In the genomic region with DNA sequence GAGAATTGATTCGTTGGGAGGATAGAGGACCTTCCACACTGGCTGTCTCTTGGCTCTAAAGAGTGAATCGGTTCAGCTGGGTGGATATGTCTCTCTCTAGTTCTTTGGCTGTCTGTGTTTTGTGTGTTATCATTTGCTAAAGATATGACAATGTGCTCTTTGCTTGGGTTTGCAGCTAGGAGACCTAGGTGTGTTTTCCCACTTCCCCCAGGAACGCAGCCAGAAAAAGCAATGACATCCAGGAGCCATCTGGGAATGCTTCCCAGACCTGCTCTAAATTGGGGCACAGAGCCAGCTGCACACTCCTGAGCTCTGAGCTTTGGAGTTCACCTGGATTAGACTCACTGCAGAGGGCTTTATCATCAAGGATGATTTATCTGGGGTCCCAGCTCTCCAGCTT, we compare ENCODE assay signal across 23 cellular contexts. TPM values are rescaled to one million over a fixed set of nuclear protein-coding genes. Genes with fewer than 3 reads are reported as not detected.
DNase-seq lines count a peak whose midpoint lies in the region; ATAC-seq, FAIRE-seq and TF ChIP-seq lines count a peak whose summit lies in the region.
"Had no signal": no experiment of that assay in that cellular context is flagged by ENCODE, and none has a peak within 500 bp of the region (broad histone marks: within the 10 kb centered on the region; RNA-seq: fewer than 3 reads in every experiment).

No MANE protein-coding gene starts in this region.

- POLR2A ChIA-PET in H1 (lab: Charles Lee; ENCODE audit: partially characterized antibody) = no interaction called here

- no peaks in the 10 kb centered on the region for H4K20me1 ChIP-seq in H1 (replicated peaks in 1 of 2; ENCODE audit: control insufficient read depth in 1 of 2, insufficient read depth in 2 of 2, low read length in 2 of 2)

- no peak overlapping the region for H3K9ac ChIP-seq in H1 (replicated peaks in 1 of 4; ENCODE audit: extremely low read depth in 1 of 4, low read depth in 3 of 4, low read length in 3 of 4)
- H3K9ac ChIP-seq: GM23248 had no signal

- no peak overlapping the region for H4K8ac ChIP-seq in H1 (ENCODE audit: extremely low read depth, insufficient read depth, low read length)

- H3K9me3 Mint-ChIP-seq in mesothelial cell of epicardium = no peaks in the 10 kb centered on the region
- H3K9me3 Mint-ChIP-seq: stimulated activated memory B cell treated with anti-CD40 and anti-IgM and Interleukin-4, amounts not matched to agents 10 μg/mL and 1 μg/mL and 100 μg/mL, for 72 hours had no signal

- no peak for TF ChIP-seq POLR2A in H1 (IDR thresholded peaks at IDR 0.05; ENCODE audit: control extremely low read depth in 1 of 2, low read depth in 2 of 2, low read length in 2 of 2)

- peak; percentile 67 for DNase-seq in M059J (ENCODE audit: low read depth)
- DNase-seq in NCI-H2171 treated with DMSO at 0.1 percent for 48 hours (lab: John Stamatoyannopoulos, UW) = peak; percentile 69
- DNase-seq in H1 (ENCODE audit: low read depth in 1 of 2, low spot score in 2 of 2) = no peak
- no peak for DNase-seq in mesothelial cell of epicardium (ENCODE audit: low spot score in 2 of 2, unreplicated experiment in 2 of 2)
- DNase-seq in foreskin fibroblast = no peak
- no peak for DNase-seq in NCI-H524 (lab: John Stamatoyannopoulos, UW)
- DNase-seq: activated CD4-positive, alpha-beta T cell treated with anti-CD3 and anti-CD28 coated beads, Interleukin-2, amount 50 U/mL, for 1 hour; activated CD8-positive, alpha-beta memory T cell treated with anti-CD3 and anti-CD28 coated beads, Interleukin-2, amount 50 U/mL, for 4 hours; activated effector memory CD4-positive, alpha-beta T cell treated with anti-CD3 and anti-CD28 coated beads, Interleukin-2, amount 50 U/mL, for 16 hours; Caco-2; effector CD4-positive, alpha-beta T cell; GM23248; Kasumi-1; NCI-H510A; nucleus accumbens had no signal

- FAIRE-seq in H1 (lab: Jason Lieb, UNC) = no peak
- FAIRE-seq: HTR-8/SVneo had no signal

- H3K27me3 ChIP-seq in H1 (replicated peaks in 1 of 4; ENCODE audit: control insufficient read depth in 3 of 4, extremely low read depth in 1 of 4, insufficient read depth in 3 of 4, low read length in 3 of 4) = no peaks in the 10 kb centered on the region
- H3K27me3 ChIP-seq: cardiac muscle cell, esophagus muscularis mucosa, tibial nerve had no signal

- H3K27ac ChIP-seq in H1 (ENCODE audit: low read depth, low read length) = no peak overlapping the region
- H3K27ac ChIP-seq: cardiac muscle cell, esophagus muscularis mucosa, GM23248, tibial nerve had no signal

- H3K27ac Mint-ChIP-seq in mesothelial cell of epicardium = peak overlapping the region; percentile 68
- H3K27ac Mint-ChIP-seq: stimulated activated memory B cell treated with anti-CD40 and anti-IgM and Interleukin-4, amounts not matched to agents 10 μg/mL and 1 μg/mL and 100 μg/mL, for 72 hours had no signal

- H3K18ac ChIP-seq in H1 (ENCODE audit: extremely low read depth, low read length) = no peak overlapping the region

- H3K27me3 Mint-ChIP-seq in mesothelial cell of epicardium (ENCODE audit: low read depth) = peaks cover 5% of the 10 kb centered on the region

- H3K36me3 ChIP-seq in H1 (ENCODE audit: control insufficient read depth in 2 of 4, insufficient read depth in 4 of 4, low read length in 3 of 4) = no peaks in the 10 kb centered on the region
- H3K36me3 ChIP-seq: cardiac muscle cell, esophagus muscularis mucosa, tibial nerve had no signal

- no peak overlapping the region for H4K91ac ChIP-seq in H1 (replicated peaks; ENCODE audit: insufficient read length, low read length)

- no peak overlapping the region for H2AK5ac ChIP-seq in H1 (ENCODE audit: low read depth, low read length)

- no peak for TF ChIP-seq EP300 in H1 (IDR thresholded peaks at IDR 0.05; ENCODE audit: borderline replicate concordance in 1 of 2, low read depth in 2 of 2, low read length in 2 of 2)

- no peak for ATAC-seq in HG03378 (IDR thresholded peaks at IDR 0.05; ENCODE audit: unreplicated experiment)
- ATAC-seq: sciatic nerve; stimulated activated memory B cell treated with anti-CD40 and anti-IgM and Interleukin-4, amounts not matched to agents 10 μg/mL and 1 μg/mL and 100 μg/mL, for 72 hours had no signal

- H3K56ac ChIP-seq in H1 (replicated peaks; ENCODE audit: insufficient read length, low read depth, low read length) = no peak overlapping the region

- H2BK5ac ChIP-seq in H1 (ENCODE audit: low read depth, low read length) = no peak overlapping the region

- no peak overlapping the region for H3K4me2 ChIP-seq in H1 (ENCODE audit: insufficient read depth in 1 of 2, low read depth in 2 of 2, low read length in 2 of 2)

- no peak for TF ChIP-seq RAD21 in H1 (IDR thresholded peaks at IDR 0.05 in 1 of 2, conservative IDR thresholded peaks at IDR 0.05 in 1 of 2; ENCODE audit: low read depth in 2 of 2, low read length in 2 of 2)

- no peak overlapping the region for H2BK120ac ChIP-seq in H1 (replicated peaks; ENCODE audit: low read depth, low read length)

- H3K4me3 ChIP-seq in H1 (ENCODE audit: extremely low read depth in 1 of 4, insufficient read depth in 2 of 4, low read depth in 3 of 4, low read length in 4 of 4) (no peak overlapping the region), foreskin fibroblast (ENCODE audit: low read depth in 1 of 2, low read length in 2 of 2) (no peak overlapping the region)
- H3K4me3 ChIP-seq: cardiac muscle cell, esophagus muscularis mucosa, GM23248, tibial nerve had no signal

- H3K23ac ChIP-seq in H1 (ENCODE audit: insufficient read length) = no peak overlapping the region

- WGBS in H1 (ENCODE audit: extremely low coverage in 1 of 2, insufficient coverage in 1 of 2, insufficient read length in 1 of 2, insufficient replicate concordance in 2 of 2, low coverage in 1 of 2, low lambda C conversion rate in 2 of 2, missing lambda C conversion rate in 1 of 2), 2 experiments = 92% methylated on average over 3 of the region's 3 CpGs; no CpG with 5 or more reads in 1 of the 2 experiments

- no peaks in the 10 kb centered on the region for H3K79me2 ChIP-seq in H1 (ENCODE audit: control insufficient read depth in 1 of 2, insufficient read depth in 2 of 2, low read length in 2 of 2)

- CTCF ChIA-PET in H1 (lab: Charles Lee; ENCODE audit: partially characterized antibody) = interaction anchor here (0.9 to 2.2 kb wide), 5 partner anchors 10 to 183 kb away, joined by 3 to 7 read pairs (median 6); a partner anchor contains a TSS

- no peaks in the 10 kb centered on the region for H3K23me2 ChIP-seq in H1 (ENCODE audit: low read depth, low read length)

- no peak overlapping the region for H2BK20ac ChIP-seq in H1 (ENCODE audit: low read length)

- H3K14ac ChIP-seq in H1 (ENCODE audit: insufficient read length) = no peak overlapping the region

- H2BK15ac ChIP-seq in H1 (ENCODE audit: low read length) = no peak overlapping the region

- no peak overlapping the region for H2BK12ac ChIP-seq in H1 (ENCODE audit: low read depth, low read length)

- no peak overlapping the region for H3K4ac ChIP-seq in H1 (replicated peaks; ENCODE audit: insufficient read length, low read depth, low read length)

- no peaks in the 10 kb centered on the region for H3K9me3 ChIP-seq in H1 (ENCODE audit: insufficient read depth in 2 of 2, low read depth in 1 of 2, low read length in 1 of 2)
- H3K9me3 ChIP-seq: Caco-2, esophagus muscularis mucosa, tibial nerve had no signal

- H3K4me1 Mint-ChIP-seq in mesothelial cell of epicardium = peaks cover 32% of the 10 kb centered on the region
- H3K4me1 Mint-ChIP-seq: stimulated activated memory B cell treated with anti-CD40 and anti-IgM and Interleukin-4, amounts not matched to agents 10 μg/mL and 1 μg/mL and 100 μg/mL, for 72 hours had no signal

- H3K4me1 ChIP-seq in H1 (replicated peaks in 1 of 4; ENCODE audit: control insufficient read depth in 3 of 4, insufficient read depth in 4 of 4, low read length in 3 of 4) = no peaks in the 10 kb centered on the region
- H3K4me1 ChIP-seq: Caco-2, tibial nerve had no signal

- H2AFZ ChIP-seq in H1 (ENCODE audit: low read length) = peak overlapping the region; percentile 4; the same call in 1 of the 2 replicates
- H2AFZ ChIP-seq: GM23248 had no signal

- H3K79me1 ChIP-seq in H1 (ENCODE audit: low read depth, low read length) = no peaks in the 10 kb centered on the region

- no peak overlapping the region for H3K4me3 Mint-ChIP-seq in mesothelial cell of epicardium
- H3K4me3 Mint-ChIP-seq: stimulated activated memory B cell treated with anti-CD40 and anti-IgM and Interleukin-4, amounts not matched to agents 10 μg/mL and 1 μg/mL and 100 μg/mL, for 72 hours had no signal

- no peak overlapping the region for H4K5ac ChIP-seq in H1 (ENCODE audit: insufficient read length, low read depth, low read length)

- no peak for TF ChIP-seq CTCF in H1 (IDR thresholded peaks at IDR 0.05; ENCODE audit: control extremely low read depth in 1 of 3, insufficient read depth in 1 of 3, low read depth in 1 of 3, low read length in 3 of 3)
- TF ChIP-seq CTCF in mesothelial cell of epicardium (IDR thresholded peaks at IDR 0.05; ENCODE audit: unreplicated experiment) = no peak
- TF ChIP-seq CTCF in foreskin fibroblast (IDR thresholded peaks at IDR 0.05; ENCODE audit: low read depth, low read length) = no peak

- no peaks in the 10 kb centered on the region for H3K36me3 Mint-ChIP-seq in mesothelial cell of epicardium
- H3K36me3 Mint-ChIP-seq: stimulated activated memory B cell treated with anti-CD40 and anti-IgM and Interleukin-4, amounts not matched to agents 10 μg/mL and 1 μg/mL and 100 μg/mL, for 72 hours had no signal

TF ChIP-seq in H1, 55 proteins besides CTCF, POLR2A, EP300 and RAD21 (continues in another document):
- TF ChIP-seq RNF2 (IDR thresholded peaks at IDR 0.05; ENCODE audit: borderline replicate concordance, low read depth, low read length, missing control alignments, poor library complexity, severe bottlenecking) (no peak), ASH2L (IDR thresholded peaks at IDR 0.05; ENCODE audit: low read length) (no peak), POLR2AphosphoS5 (IDR thresholded peaks at IDR 0.05; ENCODE audit: low read depth, low read length) (no peak), SIRT6 (IDR thresholded peaks at IDR 0.05; ENCODE audit: low read length) (no peak), KDM1A (IDR thresholded peaks at IDR 0.05; ENCODE audit: borderline replicate concordance, low read length) (no peak)

RNA-seq across cellular contexts. Expression of a gene that starts 12.8 kb away (rescaled TPM):
- total RNA-seq in M059J (2014; rRNA removed; shearing (Covaris generic)) = 2.9 and 7.1 TPM in 2 replicates
- total RNA-seq in H1 (2021; fragmentation: NEBNext Ultra II Directional; extraction: Animal tissue kit (Norgen Biotek cat#: 25700)) = 6.8 and 8.5 TPM in 2 replicates
- 1.2 and 1.7 TPM in 2 replicates for polyA plus RNA-seq in H1 (2011; rRNA removed)
- polyA plus RNA-seq in H1 (2011; cell fraction: cytosol; rRNA removed) = 1.6 TPM
- 3.8 TPM for polyA plus RNA-seq in H1 (2011; cell fraction: nucleus; rRNA removed)
- 2.0 to 2.8 TPM (median 2.2 TPM) in 4 replicates for polyA plus RNA-seq in H1 (2012, experiment 1 of 2)
- 0.67 TPM for polyA plus RNA-seq in H1 (2012, experiment 2 of 2)
- 3.4 TPM for polyA plus RNA-seq in H1 (2013, experiment 1 of 2)
- 3.1 TPM for polyA plus RNA-seq in H1 (2013, experiment 2 of 2)
- 7.7 and 7.9 TPM in 2 replicates for polyA minus RNA-seq in H1 (2011; rRNA and poly(A)+ RNA removed)
- 3.1 TPM for polyA minus RNA-seq in H1 (2011; cell fraction: cytosol; rRNA and poly(A)+ RNA removed)
- polyA minus RNA-seq in H1 (2011; cell fraction: nucleus; rRNA and poly(A)+ RNA removed) = 10.3 TPM
- 21.5 to 23.1 TPM (median 22.1 TPM) in 3 replicates for total RNA-seq in mesothelial cell of epicardium
- total RNA-seq: GM23248; T-helper 1 cell treated with Interleukin-12 subunit alpha and Interleukin-12 subunit beta and Interleukin-4 antibody, amounts not matched to agents 30 ng/mL and 1 ng/mL, for 36 hours had no signal

Comparison
In these comparisons a context has a peak if more than half of its experiments do, and no peak if none do; other contexts are left out.
1. DNase-seq: peak in M059J (single experiment) and NCI-H2171 treated with DMSO at 0.1 percent for 48 hours (single experiment); none in H1 (0 of 2), mesothelial cell of epicardium (0 of 2), foreskin fibroblast (0 of 2) and NCI-H524 (0 of 2).